1 cellular context compared by ENCODE assay signal in genomic region chr5:10676224-10676623, GRCh38.
TF ChIP-seq lines count a peak whose summit lies in the region.

No MANE protein-coding gene starts in this region.

TF ChIP-seq in GM12878, 131 proteins besides CTCF, POLR2A, EP300 and RAD21:
- TF ChIP-seq BCLAF1 (IDR thresholded peaks at IDR 0.05) = no peak
- TF ChIP-seq POLR2AphosphoS2 (IDR thresholded peaks at IDR 0.05; ENCODE audit: low read depth, low read length) = peak; percentile 71; the same call in 1 of the 2 replicates
